In genomic region chr15:63052128-63052826, GRCh38 we compare ENCODE assay signal across 13 cellular contexts. TPM values are rescaled to one million over a fixed set of nuclear protein-coding genes. Genes with fewer than 3 reads are reported as not detected.
DNase-seq lines count a peak whose midpoint lies in the region; ATAC-seq, FAIRE-seq and TF ChIP-seq lines count a peak whose summit lies in the region.
"Had no signal": no experiment of that assay in that cellular context is flagged by ENCODE, and none has a peak within 500 bp of the region (broad histone marks: within the 10 kb centered on the region; RNA-seq: fewer than 3 reads in every experiment).

No MANE protein-coding gene starts in this region.

- TF ChIP-seq CTCF in adrenal gland (IDR thresholded peaks at IDR 0.05) (no peak), HepG2 (CRISPR knock-in tag; IDR thresholded peaks at IDR 0.05) (no peak)

- TF ChIP-seq EP300 in HepG2 (IDR thresholded peaks at IDR 0.05; ENCODE audit: low read depth in 2 of 2, low read length in 2 of 2): no peak
- TF ChIP-seq EP300 in HepG2 (CRISPR knock-in tag; IDR thresholded peaks at IDR 0.05; ENCODE audit: borderline replicate concordance): no peak

- H3K27me3 ChIP-seq in HUES48 (ENCODE audit: control insufficient read depth, insufficient read depth, low read length) (no peaks in the 10 kb centered on the region), adrenal gland (no peaks in the 10 kb centered on the region), HepG2 (ENCODE audit: control insufficient read depth in 1 of 2, insufficient read depth in 2 of 2, low read length in 2 of 2) (no peaks in the 10 kb centered on the region), stomach smooth muscle (ENCODE audit: control insufficient read depth in 1 of 2, insufficient read depth in 2 of 2, low read length in 2 of 2) (no peaks in the 10 kb centered on the region)

- DNase-seq in adrenal gland (no peak), HepG2 (ENCODE audit: low spot score) (no peak), SKM-1 (lab: John Stamatoyannopoulos, UW; ENCODE audit: unreplicated experiment) (no peak), DMS53 treated with DMSO at 0.1 percent for 48 hours (lab: John Stamatoyannopoulos, UW; ENCODE audit: unreplicated experiment) (no peak)
- no peak for DNase-seq in activated T-cell treated with anti-CD3 and anti-CD28 coated beads, Interleukin-2, amount 50 U/mL, for 24 hours
- DNase-seq: activated CD8-positive, alpha-beta memory T cell treated with anti-CD3 and anti-CD28 coated beads, Interleukin-2, amount 50 U/mL, for 4 hours; NCI-H510A treated with DMSO at 0.1 percent for 48 hours; stimulated activated CD4-positive, alpha-beta T cell treated with anti-CD3 and anti-CD28 coated beads, Interleukin-1b, Interleukin-23, amount 100 ng/mL, for 48 hours had no signal

- peaks cover 71% of the 10 kb centered on the region for H3K36me3 ChIP-seq in HUES48 (ENCODE audit: control insufficient read depth, insufficient read depth, low read length)
- H3K36me3 ChIP-seq in adrenal gland (replicated peaks in 1 of 2): peaks cover 0 to 5% of the 10 kb centered on the region in 2 donors
- peaks cover 2 to 8% of the 10 kb centered on the region in 2 experiments; a peak in 3 of 5 replicates for H3K36me3 ChIP-seq in HepG2 (replicated peaks in 1 of 2; ENCODE audit: control insufficient read depth in 1 of 2, insufficient read depth in 2 of 2, low read length in 2 of 2)
- H3K36me3 ChIP-seq in stomach smooth muscle (ENCODE audit: control insufficient read depth in 2 of 2, insufficient read depth in 2 of 2, low read length in 2 of 2): peaks cover 36 to 48% of the 10 kb centered on the region in 2 donors

- H3K4me1 Mint-ChIP-seq in activated T-cell treated with anti-CD3 and anti-CD28 coated beads, Interleukin-2, amount 50 U/mL, for 24 hours (ENCODE audit: low read depth): peaks cover 21% of the 10 kb centered on the region

- H3K4me3 ChIP-seq in HUES48 (ENCODE audit: low read depth, low read length) (no peak overlapping the region), adrenal gland (no peak overlapping the region), HepG2 (replicated peaks in 1 of 3; ENCODE audit: insufficient read depth in 1 of 3, low read depth in 2 of 3, low read length in 3 of 3) (no peak overlapping the region), stomach smooth muscle (ENCODE audit: low read length in 2 of 2) (peak overlapping the region; percentile 23 to 52)

- H2AFZ ChIP-seq in HepG2 (ENCODE audit: low read length): no peak overlapping the region

- H3K27me3 Mint-ChIP-seq in activated T-cell treated with anti-CD3 and anti-CD28 coated beads, Interleukin-2, amount 50 U/mL, for 24 hours: peaks cover 6% of the 10 kb centered on the region

- CTCF ChIA-PET in HepG2 (lab: Yijun Ruan, JAX; ENCODE audit: low intra/inter-chr PET ratio, low total read pairs): no interaction called here

- ATAC-seq in HepG2 (no peak), HG03571 (IDR thresholded peaks at IDR 0.05; ENCODE audit: unreplicated experiment) (no peak)

- no peaks in the 10 kb centered on the region for H4K20me1 ChIP-seq in HepG2 (ENCODE audit: insufficient read depth, low read length)

- POLR2A ChIA-PET in HepG2 (lab: Yijun Ruan, JAX): interaction anchor here (1.5 to 3.8 kb wide), 2 partner anchors 29 to 42 kb away, joined by 4 to 25 read pairs; no protein-coding TSS in a partner anchor

- WGBS in adrenal gland, 4 donors: 79 to 87% (median 82%) methylated on average over 10 of the region's 10 CpGs
- 92% methylated on average over 10 of the region's 10 CpGs for WGBS in HepG2 (ENCODE audit: low lambda C conversion rate)

- H3K36me3 Mint-ChIP-seq in activated T-cell treated with anti-CD3 and anti-CD28 coated beads, Interleukin-2, amount 50 U/mL, for 24 hours (ENCODE audit: low read depth): peaks cover 7% of the 10 kb centered on the region

- in situ Hi-C loops in HepG2 (cut with HindIII; ENCODE audit: extremely low pct_ligation_motif_present, low pct_unique_long_range_greater_than_20kb): no loop called here

- intact Hi-C loops in adrenal gland (cut with DNase I) (no loop called here), HepG2 (cut with micrococcal nuclease; ENCODE audit: unreplicated experiment) (no loop called here)

- no peaks in the 10 kb centered on the region for H3K9me3 Mint-ChIP-seq in activated T-cell treated with anti-CD3 and anti-CD28 coated beads, Interleukin-2, amount 50 U/mL, for 24 hours
- H3K9me3 Mint-ChIP-seq: T-helper 1 cell treated with Interleukin-12 subunit alpha and Interleukin-12 subunit beta and Interleukin-4 antibody, amounts not matched to agents 30 μg/mL and 1 μg/mL, for 36 hours had no signal

- no peak overlapping the region for H3K27ac Mint-ChIP-seq in activated T-cell treated with anti-CD3 and anti-CD28 coated beads, Interleukin-2, amount 50 U/mL, for 24 hours
- H3K27ac Mint-ChIP-seq: T-helper 1 cell treated with Interleukin-12 subunit alpha and Interleukin-12 subunit beta and Interleukin-4 antibody, amounts not matched to agents 30 μg/mL and 1 μg/mL, for 36 hours had no signal

- H3K79me2 ChIP-seq in HepG2 (ENCODE audit: insufficient read depth, low read length): peaks cover 60% of the 10 kb centered on the region

- peaks cover 38% of the 10 kb centered on the region for H3K4me1 ChIP-seq in HUES48 (ENCODE audit: control insufficient read depth, insufficient read depth, low read length)
- H3K4me1 ChIP-seq in adrenal gland (replicated peaks in 1 of 2): peaks cover 61 to 85% of the 10 kb centered on the region in 2 donors
- H3K4me1 ChIP-seq in HepG2 (ENCODE audit: insufficient read depth, low read length): peaks cover 82% of the 10 kb centered on the region
- H3K4me1 ChIP-seq in stomach smooth muscle (ENCODE audit: control insufficient read depth, insufficient read depth, low read length): peaks cover 70% of the 10 kb centered on the region

- H3K9me3 ChIP-seq in HUES48 (ENCODE audit: control insufficient read depth, insufficient read depth, low read length) (no peaks in the 10 kb centered on the region), adrenal gland (replicated peaks in 1 of 3) (no peaks in the 10 kb centered on the region), HepG2 (ENCODE audit: low read length) (no peaks in the 10 kb centered on the region), stomach smooth muscle (ENCODE audit: control insufficient read depth in 2 of 2, low read length in 2 of 2) (no peaks in the 10 kb centered on the region)

- TF ChIP-seq POLR2A in adrenal gland (IDR thresholded peaks at IDR 0.05) (no peak), HepG2 (IDR thresholded peaks at IDR 0.05; ENCODE audit: insufficient read depth in 1 of 2, low read depth in 2 of 2, low read length in 2 of 2) (no peak)

- H3K9ac ChIP-seq in HUES48 (ENCODE audit: low read depth, low read length): no peak overlapping the region
- no peak overlapping the region for H3K9ac ChIP-seq in HepG2 (ENCODE audit: insufficient read depth, low read depth, low read length)
- peak overlapping the region; percentile 48 to 99 for H3K9ac ChIP-seq in stomach smooth muscle (ENCODE audit: low read length in 2 of 2)

- BruUV-seq in HepG2 (replicated peaks; lab: Mats Ljungman, UMichigan): no TSS peak

- TF ChIP-seq RAD21 in HepG2 (CRISPR knock-in tag; IDR thresholded peaks at IDR 0.05): no peak

- H3K27ac ChIP-seq in HUES48 (ENCODE audit: low read depth, low read length): peak overlapping the region; percentile 51
- H3K27ac ChIP-seq in adrenal gland: peak overlapping the region; percentile 7 to 94 (median 61)
- H3K27ac ChIP-seq in HepG2 (ENCODE audit: extremely low read length, insufficient read depth, low read length): peak overlapping the region; percentile 70
- H3K27ac ChIP-seq in stomach smooth muscle (ENCODE audit: low read length): peak overlapping the region; percentile 98

- no peak for FAIRE-seq in HepG2 (lab: Jason Lieb, UNC)
- FAIRE-seq: GM12891 had no signal

- H3K4me2 ChIP-seq in HepG2 (ENCODE audit: low read depth, low read length): no peak overlapping the region

- H3K4me3 Mint-ChIP-seq in activated T-cell treated with anti-CD3 and anti-CD28 coated beads, Interleukin-2, amount 50 U/mL, for 24 hours: no peak overlapping the region
- H3K4me3 Mint-ChIP-seq: T-helper 1 cell treated with Interleukin-12 subunit alpha and Interleukin-12 subunit beta and Interleukin-4 antibody, amounts not matched to agents 30 μg/mL and 1 μg/mL, for 36 hours had no signal

TF ChIP-seq in HepG2, 621 proteins besides CTCF, POLR2A, EP300 and RAD21 (continues in another document):
- TF ChIP-seq ZNF790 (CRISPR knock-in tag; IDR thresholded peaks at IDR 0.05; ENCODE audit: borderline replicate concordance) (no peak), KMT2A (CRISPR knock-in tag; IDR thresholded peaks at IDR 0.05) (no peak)

RNA-seq across cellular contexts. Expression of gene TPM1, which starts 9.7 kb away (rescaled TPM):
- 100 to 1,000 TPM in 6 of 8 donors, 10 to 100 TPM in 2; 81.8 to 217 (median 157) TPM for total RNA-seq in adrenal gland
- polyA plus RNA-seq in adrenal gland: 100 to 1,000 TPM; 162 to 246 (median 205) TPM
- total RNA-seq in HepG2 (2016; rRNA removed; fragmentation: Illumina TruSeq; extraction: Trizol): 98.9 and 113 TPM in 2 replicates
- total RNA-seq in HepG2 (2016; cell fraction: cytosol; rRNA removed; fragmentation: Illumina TruSeq; extraction: Trizol; ENCODE audit: low read depth): 49.9 and 54.7 TPM in 2 replicates
- 98.4 and 114 TPM in 2 replicates for total RNA-seq in HepG2 (2016; cell fraction: insoluble cytoplasmic fraction; rRNA removed; fragmentation: Illumina TruSeq; extraction: Trizol)
- 81.1 and 86.7 TPM in 2 replicates for total RNA-seq in HepG2 (2016; cell fraction: membrane; rRNA removed; fragmentation: Illumina TruSeq; extraction: Trizol)
- 75.6 and 78.8 TPM in 2 replicates for total RNA-seq in HepG2 (2016; cell fraction: nucleus; rRNA removed; fragmentation: Illumina TruSeq; extraction: Trizol)
- 92.4 and 109 TPM in 2 replicates for polyA plus RNA-seq in HepG2 (2011; rRNA removed)
- 45.6 and 56.5 TPM in 2 replicates for polyA plus RNA-seq in HepG2 (2011; cell fraction: cytosol; rRNA removed)
- polyA plus RNA-seq in HepG2 (2011; cell fraction: nucleus; rRNA removed): 245 and 247 TPM in 2 replicates
- 72.3 and 73.8 TPM in 2 replicates for polyA plus RNA-seq in HepG2 (2012)
- polyA plus RNA-seq in HepG2 (2016; cell fraction: cytosol; fragmentation: Illumina TruSeq; extraction: Trizol; ENCODE audit: low read depth): 39.7 and 50.0 TPM in 2 replicates
- polyA plus RNA-seq in HepG2 (2016; cell fraction: insoluble cytoplasmic fraction; fragmentation: Illumina TruSeq; extraction: Trizol; ENCODE audit: low read depth): 112 and 120 TPM in 2 replicates
- 59.4 and 60.5 TPM in 2 replicates for polyA plus RNA-seq in HepG2 (2016; cell fraction: membrane; fragmentation: Illumina TruSeq; extraction: Trizol; ENCODE audit: low read depth)
- polyA plus RNA-seq in HepG2 (2016; cell fraction: nucleus; fragmentation: Illumina TruSeq; extraction: Trizol; ENCODE audit: insufficient read depth, low read depth): 97.1 and 98.9 TPM in 2 replicates
- 56.1 and 110 TPM in 2 replicates for polyA minus RNA-seq in HepG2 (2011; rRNA and poly(A)+ RNA removed; ENCODE audit: low replicate concordance)
- polyA minus RNA-seq in HepG2 (2011; cell fraction: cytosol; rRNA and poly(A)+ RNA removed): 22.5 and 29.1 TPM in 2 replicates
- 274 and 286 TPM in 2 replicates for polyA minus RNA-seq in HepG2 (2011; cell fraction: nucleus; rRNA and poly(A)+ RNA removed)

Comparison
In these comparisons a context has a peak if more than half of its experiments do, and no peak if none do; other contexts are left out.
1. H3K4me3 ChIP-seq: peak in stomach smooth muscle (2 of 2); none in HUES48 (single experiment), adrenal gland (0 of 4) and HepG2 (0 of 3).
2. H3K9ac ChIP-seq: peak in stomach smooth muscle (2 of 2); none in HUES48 (single experiment) and HepG2 (single experiment).
3. Peak in every context shown above with its lines, with median percentiles within 50 percentile points of each other: H3K27ac ChIP-seq.